Comparison of ENCODE assay signal across 1 cellular context in the genomic region with DNA sequence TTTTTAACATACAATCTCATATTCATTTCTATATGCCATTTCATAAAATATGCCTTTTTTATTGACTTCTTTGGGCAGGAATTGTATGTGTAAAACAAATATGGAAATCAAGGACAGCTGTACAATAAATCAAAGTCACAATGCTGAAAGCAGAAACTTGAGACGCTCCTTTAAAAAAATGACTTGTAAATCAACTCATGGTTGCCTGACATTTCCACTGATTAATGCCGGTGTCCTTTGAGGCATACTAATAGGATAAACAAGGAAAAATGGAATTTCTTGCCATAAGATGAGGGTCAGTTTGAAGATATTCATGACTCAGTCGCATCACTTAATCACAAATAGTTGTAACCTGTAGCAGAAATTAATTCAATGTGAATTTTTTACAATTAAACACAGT.
TF ChIP-seq lines count a peak whose summit lies in the region.

No MANE protein-coding gene starts in this region.

TF ChIP-seq in GM23338, 12 proteins besides CTCF, POLR2A, EP300 and RAD21 (continued from another document):
- TF ChIP-seq, protein P1, sequence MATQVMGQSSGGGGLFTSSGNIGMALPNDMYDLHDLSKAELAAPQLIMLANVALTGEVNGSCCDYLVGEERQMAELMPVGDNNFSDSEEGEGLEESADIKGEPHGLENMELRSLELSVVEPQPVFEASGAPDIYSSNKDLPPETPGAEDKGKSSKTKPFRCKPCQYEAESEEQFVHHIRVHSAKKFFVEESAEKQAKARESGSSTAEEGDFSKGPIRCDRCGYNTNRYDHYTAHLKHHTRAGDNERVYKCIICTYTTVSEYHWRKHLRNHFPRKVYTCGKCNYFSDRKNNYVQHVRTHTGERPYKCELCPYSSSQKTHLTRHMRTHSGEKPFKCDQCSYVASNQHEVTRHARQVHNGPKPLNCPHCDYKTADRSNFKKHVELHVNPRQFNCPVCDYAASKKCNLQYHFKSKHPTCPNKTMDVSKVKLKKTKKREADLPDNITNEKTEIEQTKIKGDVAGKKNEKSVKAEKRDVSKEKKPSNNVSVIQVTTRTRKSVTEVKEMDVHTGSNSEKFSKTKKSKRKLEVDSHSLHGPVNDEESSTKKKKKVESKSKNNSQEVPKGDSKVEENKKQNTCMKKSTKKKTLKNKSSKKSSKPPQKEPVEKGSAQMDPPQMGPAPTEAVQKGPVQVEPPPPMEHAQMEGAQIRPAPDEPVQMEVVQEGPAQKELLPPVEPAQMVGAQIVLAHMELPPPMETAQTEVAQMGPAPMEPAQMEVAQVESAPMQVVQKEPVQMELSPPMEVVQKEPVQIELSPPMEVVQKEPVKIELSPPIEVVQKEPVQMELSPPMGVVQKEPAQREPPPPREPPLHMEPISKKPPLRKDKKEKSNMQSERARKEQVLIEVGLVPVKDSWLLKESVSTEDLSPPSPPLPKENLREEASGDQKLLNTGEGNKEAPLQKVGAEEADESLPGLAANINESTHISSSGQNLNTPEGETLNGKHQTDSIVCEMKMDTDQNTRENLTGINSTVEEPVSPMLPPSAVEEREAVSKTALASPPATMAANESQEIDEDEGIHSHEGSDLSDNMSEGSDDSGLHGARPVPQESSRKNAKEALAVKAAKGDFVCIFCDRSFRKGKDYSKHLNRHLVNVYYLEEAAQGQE (IDR thresholded peaks at IDR 0.05; ENCODE audit: unreplicated experiment): no peak
- TF ChIP-seq EZH2 (IDR thresholded peaks at IDR 0.05; ENCODE audit: low read depth, unreplicated experiment): no peak
